35 cellular contexts compared by ENCODE assay signal in genomic region chr4:23710298-23710697, GRCh38.
"Had no signal": no experiment of that assay in that cellular context is flagged by ENCODE, and none has a peak within 500 bp of the region (broad histone marks: within the 10 kb centered on the region; RNA-seq: fewer than 3 reads in every experiment).

No MANE protein-coding gene starts in this region.

- DNase-seq: activated effector memory CD4-positive, alpha-beta T cell treated with anti-CD3 and anti-CD28 coated beads, Interleukin-2, amount 50 U/mL, for 16 hours; activated effector memory CD4-positive, alpha-beta T cell treated with Interleukin-2 at 50 U/mL for 16 hours; activated gamma-delta T cell; activated gamma-delta T cell treated with Interleukin-2 at 50 U/mL for 16 hours; activated naive CD4-positive, alpha-beta T cell; activated naive CD4-positive, alpha-beta T cell treated with anti-CD3 and anti-CD28 coated beads for 36 hours; activated naive CD4-positive, alpha-beta T cell treated with anti-CD3 and anti-CD28 coated beads, Interleukin-2, amount 10 ng/mL, durations not matched to agents 7 days and 5 days; activated naive CD4-positive, alpha-beta T cell treated with anti-CD3 and anti-CD28 coated beads, Interleukin-2, amount 50 U/mL, for 16 hours; activated naive CD4-positive, alpha-beta T cell treated with Interleukin-2 at 50 U/mL for 16 hours; activated naive CD8-positive, alpha-beta T cell treated with anti-CD3 and anti-CD28 coated beads for 36 hours; activated naive CD8-positive, alpha-beta T cell treated with anti-CD3 and anti-CD28 coated beads, Interleukin-2, amount 10 ng/mL, durations not matched to agents 7 days and 5 days; activated naive CD8-positive, alpha-beta T cell treated with anti-CD3 and anti-CD28 coated beads, Interleukin-2, amount 50 U/mL, for 24 hours; activated T-cell treated with anti-CD3 and anti-CD28 coated beads, Interleukin-2, amount 50 U/mL, for 1 hour; activated T-cell treated with anti-CD3 and anti-CD28 coated beads, Interleukin-2, amount 50 U/mL, for 24 hours; activated T-cell treated with anti-CD3 and anti-CD28 coated beads, Interleukin-2, amount 50 U/mL, for 4 hours; activated T-cell treated with anti-CD3 and anti-CD28 coated beads, Interleukin-2, amount 50 U/mL, for 48 hours; activated T-cell treated with anti-CD3 and anti-CD28 coated beads, Interleukin-2, amount 50 U/mL, for 72 hours; adrenal gland; amniotic stem cell; amygdala; anterior cingulate cortex; aorta; body of pancreas; brain microvascular endothelial cell; caudate nucleus; central memory CD4-positive, alpha-beta T cell; cerebellar nuclear complex had no signal

- H3K36me3 Mint-ChIP-seq: activated naive CD4-positive, alpha-beta T cell treated with anti-CD3 and anti-CD28 coated beads, Interleukin-2, amount 10 ng/mL, durations not matched to agents 7 days and 5 days; activated naive CD4-positive, alpha-beta T cell treated with anti-CD3 and anti-CD28 coated beads, Interleukin-2, amount 50 U/mL, for 24 hours; activated naive CD4-positive, alpha-beta T cell treated with anti-CD3 and anti-CD28 coated beads, Interleukin-2, amount 50 U/mL, for 72 hours; activated naive CD8-positive, alpha-beta T cell; activated naive CD8-positive, alpha-beta T cell treated with anti-CD3 and anti-CD28 coated beads for 36 hours; activated naive CD8-positive, alpha-beta T cell treated with anti-CD3 and anti-CD28 coated beads, Interleukin-2, amount 10 ng/mL, durations not matched to agents 7 days and 5 days; brain had no signal

- H3K4me3 Mint-ChIP-seq: activated naive CD4-positive, alpha-beta T cell treated with anti-CD3 and anti-CD28 coated beads for 36 hours; activated naive CD4-positive, alpha-beta T cell treated with anti-CD3 and anti-CD28 coated beads, Interleukin-2, amount 10 ng/mL, durations not matched to agents 7 days and 5 days; activated naive CD4-positive, alpha-beta T cell treated with anti-CD3 and anti-CD28 coated beads, Interleukin-2, amount 50 U/mL, for 24 hours; activated naive CD8-positive, alpha-beta T cell; activated naive CD8-positive, alpha-beta T cell treated with anti-CD3 and anti-CD28 coated beads for 36 hours; activated naive CD8-positive, alpha-beta T cell treated with anti-CD3 and anti-CD28 coated beads, Interleukin-2, amount 10 ng/mL, durations not matched to agents 7 days and 5 days; activated naive CD8-positive, alpha-beta T cell treated with anti-CD3 and anti-CD28 coated beads, Interleukin-2, amount 50 U/mL, for 24 hours; activated T-cell treated with anti-CD3 and anti-CD28 coated beads, Interleukin-2, amount 50 U/mL, for 24 hours; activated T-cell treated with anti-CD3 and anti-CD28 coated beads, Interleukin-2, amount 50 U/mL, for 4 hours; activated T-cell treated with anti-CD3 and anti-CD28 coated beads, Interleukin-2, amount 50 U/mL, for 72 hours; activated T-helper 1 cell treated with anti-CD3 and anti-CD28 coated beads, Interleukin-12 subunit alpha, Interleukin-12 subunit beta, Interleukin-2, Interleukin-4 antibody, amounts not matched to agents 30 ng/mL and 10 ng/mL and 1 ng/mL, durations not matched to agents 14 hours and 24 hours and 36 hours; activated T-helper 17 cell treated with anti-CD3 and anti-CD28 coated beads, Interleukin-2, amount 50 U/mL, for 72 hours; brain; central memory CD8-positive, alpha-beta T cell had no signal

- H3K4me1 Mint-ChIP-seq: activated naive CD4-positive, alpha-beta T cell treated with anti-CD3 and anti-CD28 coated beads, Interleukin-2, amount 10 ng/mL, durations not matched to agents 7 days and 5 days; activated naive CD4-positive, alpha-beta T cell treated with anti-CD3 and anti-CD28 coated beads, Interleukin-2, amount 50 U/mL, for 24 hours; activated naive CD8-positive, alpha-beta T cell treated with anti-CD3 and anti-CD28 coated beads for 36 hours; activated naive CD8-positive, alpha-beta T cell treated with anti-CD3 and anti-CD28 coated beads, Interleukin-2, amount 10 ng/mL, durations not matched to agents 7 days and 5 days; activated naive CD8-positive, alpha-beta T cell treated with anti-CD3 and anti-CD28 coated beads, Interleukin-2, amount 50 U/mL, for 24 hours; activated T-helper 17 cell treated with anti-CD3 and anti-CD28 coated beads, Interleukin-2, amount 50 U/mL, for 72 hours; central memory CD8-positive, alpha-beta T cell had no signal

- H3K27ac Mint-ChIP-seq: activated naive CD4-positive, alpha-beta T cell treated with anti-CD3 and anti-CD28 coated beads for 36 hours; activated naive CD4-positive, alpha-beta T cell treated with anti-CD3 and anti-CD28 coated beads, Interleukin-2, amount 10 ng/mL, durations not matched to agents 7 days and 5 days; activated naive CD4-positive, alpha-beta T cell treated with anti-CD3 and anti-CD28 coated beads, Interleukin-2, amount 50 U/mL, for 24 hours; activated naive CD8-positive, alpha-beta T cell; activated naive CD8-positive, alpha-beta T cell treated with anti-CD3 and anti-CD28 coated beads for 36 hours; activated naive CD8-positive, alpha-beta T cell treated with anti-CD3 and anti-CD28 coated beads, Interleukin-2, amount 10 ng/mL, durations not matched to agents 7 days and 5 days; activated naive CD8-positive, alpha-beta T cell treated with anti-CD3 and anti-CD28 coated beads, Interleukin-2, amount 50 U/mL, for 24 hours; activated T-cell treated with anti-CD3 and anti-CD28 coated beads, Interleukin-2, amount 50 U/mL, for 24 hours; activated T-cell treated with anti-CD3 and anti-CD28 coated beads, Interleukin-2, amount 50 U/mL, for 72 hours; activated T-helper 1 cell treated with anti-CD3 and anti-CD28 coated beads, Interleukin-12 subunit alpha, Interleukin-12 subunit beta, Interleukin-2, Interleukin-4 antibody, amounts not matched to agents 30 ng/mL and 10 ng/mL and 1 ng/mL, durations not matched to agents 14 hours and 24 hours and 36 hours; activated T-helper 17 cell treated with anti-CD3 and anti-CD28 coated beads, Interleukin-2, amount 50 U/mL, for 72 hours; activated T-helper 2 cell treated with anti-CD3 and anti-CD28 coated beads, Interferon-gamma antibody, Interleukin-2, Interleukin-4, amounts not matched to agents 10 μg/mL and 5 μg/mL and 100 μg/mL, durations not matched to agents 14 hours and 24 hours and 36 hours; brain had no signal

- H3K9me3 Mint-ChIP-seq: activated naive CD4-positive, alpha-beta T cell treated with anti-CD3 and anti-CD28 coated beads for 36 hours; activated naive CD4-positive, alpha-beta T cell treated with anti-CD3 and anti-CD28 coated beads, Interleukin-2, amount 10 ng/mL, durations not matched to agents 7 days and 5 days; activated naive CD4-positive, alpha-beta T cell treated with anti-CD3 and anti-CD28 coated beads, Interleukin-2, amount 50 U/mL, for 24 hours; activated naive CD4-positive, alpha-beta T cell treated with anti-CD3 and anti-CD28 coated beads, Interleukin-2, amount 50 U/mL, for 72 hours; activated naive CD8-positive, alpha-beta T cell treated with anti-CD3 and anti-CD28 coated beads for 36 hours; activated naive CD8-positive, alpha-beta T cell treated with anti-CD3 and anti-CD28 coated beads, Interleukin-2, amount 10 ng/mL, durations not matched to agents 7 days and 5 days; activated naive CD8-positive, alpha-beta T cell treated with anti-CD3 and anti-CD28 coated beads, Interleukin-2, amount 50 U/mL, for 24 hours; activated T-cell treated with anti-CD3 and anti-CD28 coated beads, Interleukin-2, amount 50 U/mL, for 4 hours; activated T-cell treated with anti-CD3 and anti-CD28 coated beads, Interleukin-2, amount 50 U/mL, for 72 hours; activated T-helper 1 cell treated with anti-CD3 and anti-CD28 coated beads, Interleukin-12 subunit alpha, Interleukin-12 subunit beta, Interleukin-2, Interleukin-4 antibody, amounts not matched to agents 30 ng/mL and 10 ng/mL and 1 ng/mL, durations not matched to agents 14 hours and 24 hours and 36 hours; activated T-helper 17 cell treated with anti-CD3 and anti-CD28 coated beads, Interleukin-2, amount 50 U/mL, for 72 hours; activated T-helper 2 cell treated with anti-CD3 and anti-CD28 coated beads, Interferon-gamma antibody, Interleukin-2, Interleukin-4, amounts not matched to agents 10 μg/mL and 5 μg/mL and 100 μg/mL, durations not matched to agents 14 hours and 24 hours and 36 hours had no signal

- H3K27me3 Mint-ChIP-seq: activated naive CD4-positive, alpha-beta T cell treated with anti-CD3 and anti-CD28 coated beads, Interleukin-2, amount 10 ng/mL, durations not matched to agents 7 days and 5 days; activated naive CD4-positive, alpha-beta T cell treated with anti-CD3 and anti-CD28 coated beads, Interleukin-2, amount 50 U/mL, for 24 hours; activated naive CD8-positive, alpha-beta T cell; activated naive CD8-positive, alpha-beta T cell treated with anti-CD3 and anti-CD28 coated beads for 36 hours; activated naive CD8-positive, alpha-beta T cell treated with anti-CD3 and anti-CD28 coated beads, Interleukin-2, amount 10 ng/mL, durations not matched to agents 7 days and 5 days; activated naive CD8-positive, alpha-beta T cell treated with anti-CD3 and anti-CD28 coated beads, Interleukin-2, amount 50 U/mL, for 24 hours; activated T-cell treated with anti-CD3 and anti-CD28 coated beads, Interleukin-2, amount 50 U/mL, for 24 hours; activated T-helper 17 cell treated with anti-CD3 and anti-CD28 coated beads, Interleukin-2, amount 50 U/mL, for 72 hours; brain; central memory CD8-positive, alpha-beta T cell had no signal
